Comparison of ENCODE assay signal across 9 cellular contexts in genomic region chr4:122652379-122652778, GRCh38. TPM values are rescaled to one million over a fixed set of nuclear protein-coding genes. Genes with fewer than 3 reads are reported as not detected.
DNase-seq lines count a peak whose midpoint lies in the region; ATAC-seq, FAIRE-seq and TF ChIP-seq lines count a peak whose summit lies in the region.
"Had no signal": no experiment of that assay in that cellular context is flagged by ENCODE, and none has a peak within 500 bp of the region (broad histone marks: within the 10 kb centered on the region; RNA-seq: fewer than 3 reads in every experiment).

No MANE protein-coding gene starts in this region.

- H3K4me3 Mint-ChIP-seq in activated CD8-positive, alpha-beta memory T cell treated with anti-CD3 and anti-CD28 coated beads, Interleukin-2, amount 10 ng/mL, durations not matched to agents 7 days and 5 days = no peak overlapping the region

- TF ChIP-seq POLR2A in adrenal gland (IDR thresholded peaks at IDR 0.05) (no peak), GM12892 (IDR thresholded peaks at IDR 0.05; ENCODE audit: low read depth, low read length) (no peak)

- no peaks in the 10 kb centered on the region for H3K4me1 Mint-ChIP-seq in activated CD8-positive, alpha-beta memory T cell treated with anti-CD3 and anti-CD28 coated beads, Interleukin-2, amount 10 ng/mL, durations not matched to agents 7 days and 5 days

- no peaks in the 10 kb centered on the region for H3K36me3 ChIP-seq in adrenal gland (replicated peaks in 1 of 2)
- H3K36me3 ChIP-seq in tibial artery = no peaks in the 10 kb centered on the region

- FAIRE-seq in GM12892 (lab: Jason Lieb, UNC) = no peak

- no peaks in the 10 kb centered on the region for H3K4me1 ChIP-seq in adrenal gland (replicated peaks in 1 of 2)
- H3K4me1 ChIP-seq in tibial artery = no peaks in the 10 kb centered on the region

- H3K36me3 Mint-ChIP-seq in activated CD8-positive, alpha-beta memory T cell treated with anti-CD3 and anti-CD28 coated beads, Interleukin-2, amount 10 ng/mL, durations not matched to agents 7 days and 5 days = peaks cover 4% of the 10 kb centered on the region

- H3K9me3 ChIP-seq in adrenal gland (replicated peaks in 1 of 3) (no peaks in the 10 kb centered on the region), tibial artery (peaks cover 0 to 6% (median 6%) of the 10 kb centered on the region in 3 donors)

- no peak for ATAC-seq in activated CD8-positive, alpha-beta memory T cell treated with anti-CD3 and anti-CD28 coated beads, Interleukin-2, amount 10 ng/mL, durations not matched to agents 7 days and 5 days

- no peak overlapping the region for H3K27ac Mint-ChIP-seq in activated CD8-positive, alpha-beta memory T cell treated with anti-CD3 and anti-CD28 coated beads, Interleukin-2, amount 10 ng/mL, durations not matched to agents 7 days and 5 days

- no peaks in the 10 kb centered on the region for H3K9me3 Mint-ChIP-seq in activated CD8-positive, alpha-beta memory T cell treated with anti-CD3 and anti-CD28 coated beads, Interleukin-2, amount 10 ng/mL, durations not matched to agents 7 days and 5 days (ENCODE audit: low read depth)

- TF ChIP-seq CTCF in adrenal gland (IDR thresholded peaks at IDR 0.05) (peak; percentile 37 to 62 (median 46)), tibial artery (IDR thresholded peaks at IDR 0.05) (peak; percentile 20)

- H3K27me3 ChIP-seq in adrenal gland (no peaks in the 10 kb centered on the region), tibial artery (no peaks in the 10 kb centered on the region)

- H3K27ac ChIP-seq in adrenal gland (no peak overlapping the region), tibial artery (no peak overlapping the region)

- intact Hi-C loops in adrenal gland (cut with DNase I) = no loop called here
- intact Hi-C loops in tibial artery (cut with DNase I; ENCODE audit: low total_unique reads) = no loop called here

- no peaks in the 10 kb centered on the region for H3K27me3 Mint-ChIP-seq in activated CD8-positive, alpha-beta memory T cell treated with anti-CD3 and anti-CD28 coated beads, Interleukin-2, amount 10 ng/mL, durations not matched to agents 7 days and 5 days

- CTCF ChIA-PET in activated CD8-positive, alpha-beta memory T cell treated with anti-CD3 and anti-CD28 coated beads, Interleukin-2, amount 10 ng/mL, durations not matched to agents 7 days and 5 days (lab: Charles Lee) = interaction anchor here (1.0 kb wide), 1 partner anchor 64 kb away, joined by 3 read pairs; no protein-coding TSS in a partner anchor

- H3K4me3 ChIP-seq in adrenal gland = no peak overlapping the region
- H3K4me3 ChIP-seq in tibial artery = no peak overlapping the region

- 86 to 90% (median 86%) methylated on average over 1 of the region's 3 CpGs for WGBS in adrenal gland, 4 donors

- DNase-seq in activated CD8-positive, alpha-beta memory T cell treated with anti-CD3 and anti-CD28 coated beads, Interleukin-2, amount 10 ng/mL, durations not matched to agents 7 days and 5 days = peak; percentile 71
- no peak for DNase-seq in activated CD8-positive, alpha-beta memory T cell treated with anti-CD3 and anti-CD28 coated beads, Interleukin-2, amount 50 U/mL, for 48 hours
- DNase-seq in NOMO-1 (lab: John Stamatoyannopoulos, UW; ENCODE audit: unreplicated experiment in 2 of 2) = peak; percentile 16 to 37
- peak; percentile 31 to 81 (median 61) for DNase-seq in adrenal gland
- peak; percentile 45 for DNase-seq in kidney tubule cell (ENCODE audit: low spot score)
- DNase-seq in tibial artery = no peak
- no peak for DNase-seq in KG1 (lab: John Stamatoyannopoulos, UW)
- no peak for DNase-seq in GM12892 (ENCODE audit: insufficient read length)

RNA-seq across cellular contexts. Expression of gene IL21, which starts 31.5 kb away (rescaled TPM):
- total RNA-seq in activated CD8-positive, alpha-beta memory T cell treated with anti-CD3 and anti-CD28 coated beads, Interleukin-2, amount 10 ng/mL, durations not matched to agents 7 days and 5 days = under 1 TPM; 0.09 to 0.52 TPM
- total RNA-seq in adrenal gland = not detected
- polyA plus RNA-seq in adrenal gland = not detected
- not detected for polyA plus RNA-seq in GM12892 (2012; ENCODE audit: missing spikeins)
- total RNA-seq: aorta had no signal
- polyA plus RNA-seq: aorta had no signal

Comparison
In these comparisons a context has a peak if more than half of its experiments do, and no peak if none do; other contexts are left out.
1. DNase-seq: peak in activated CD8-positive, alpha-beta memory T cell treated with anti-CD3 and anti-CD28 coated beads, Interleukin-2, amount 10 ng/mL, durations not matched to agents 7 days and 5 days (single experiment), NOMO-1 (2 of 2), adrenal gland (7 of 7) and kidney tubule cell (single experiment); none in activated CD8-positive, alpha-beta memory T cell treated with anti-CD3 and anti-CD28 coated beads, Interleukin-2, amount 50 U/mL, for 48 hours (single experiment), tibial artery (0 of 2), KG1 (single experiment) and GM12892 (single experiment).